ENCODE assay signal across 12 cellular contexts in the genomic region with DNA sequence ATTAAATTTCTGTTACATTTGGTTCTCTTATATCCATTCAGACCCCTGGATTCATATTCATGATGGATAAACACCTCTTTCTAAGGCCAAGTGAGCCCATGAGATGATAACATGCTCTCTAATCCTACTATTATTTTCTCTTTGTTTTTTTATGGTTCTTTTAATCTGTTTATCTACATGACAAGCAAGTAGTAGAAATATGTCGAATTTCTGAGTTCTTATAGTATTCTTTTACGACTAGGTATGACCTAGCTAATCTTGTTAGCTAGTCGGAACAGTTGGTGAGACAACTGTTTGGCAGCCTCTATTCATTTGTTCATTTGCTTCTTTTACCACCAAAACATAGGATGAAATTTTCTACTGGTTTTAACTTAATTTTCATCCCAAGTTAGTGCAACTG.
"Had no signal": no experiment of that assay in that cellular context is flagged by ENCODE, and none has a peak within 500 bp of the region (broad histone marks: within the 10 kb centered on the region; RNA-seq: fewer than 3 reads in every experiment).

No MANE protein-coding gene starts in this region.

- H3K27ac ChIP-seq: neural progenitor cell, parathyroid adenoma, testis had no signal

- H3K9me3 Mint-ChIP-seq: activated T-cell treated with anti-CD3 and anti-CD28 coated beads, Interleukin-2, amount 50 U/mL, for 4 hours; stimulated activated naive CD8-positive, alpha-beta T cell treated with anti-CD3 and anti-CD28 coated beads, Interleukin-15, amount 100 ng/mL, for 72 hours had no signal

- H3K4me3 ChIP-seq: heart right ventricle, neural progenitor cell, testis had no signal

- H3K36me3 ChIP-seq: heart right ventricle, neural progenitor cell had no signal

- DNase-seq: activated CD4-positive, alpha-beta T cell treated with anti-CD3 and anti-CD28 coated beads, Interleukin-2, amount 50 U/mL, for 48 hours; activated effector memory CD4-positive, alpha-beta T cell treated with anti-CD3 and anti-CD28 coated beads, Interleukin-2, amount 50 U/mL, for 16 hours; activated T-cell treated with anti-CD3 and anti-CD28 coated beads, Interleukin-2, amount 50 U/mL, for 4 hours; amygdala; heart right ventricle; midbrain; stimulated activated CD4-positive, alpha-beta T cell treated with anti-CD3 and anti-CD28 coated beads, Interleukin-4, amount 100 ng/mL, for 4 hours; stimulated activated naive CD8-positive, alpha-beta T cell treated with anti-CD3 and anti-CD28 coated beads, Interleukin-15, amount 100 ng/mL, for 72 hours; testis had no signal

- H3K27ac Mint-ChIP-seq: activated naive CD8-positive, alpha-beta T cell; neural progenitor cell; stimulated activated naive CD8-positive, alpha-beta T cell treated with anti-CD3 and anti-CD28 coated beads, Interleukin-15, amount 100 ng/mL, for 72 hours had no signal

- H3K27me3 ChIP-seq: heart right ventricle, neural progenitor cell, testis had no signal

- H3K4me3 Mint-ChIP-seq: activated naive CD8-positive, alpha-beta T cell; activated T-cell treated with anti-CD3 and anti-CD28 coated beads, Interleukin-2, amount 50 U/mL, for 4 hours; neural progenitor cell; stimulated activated naive CD8-positive, alpha-beta T cell treated with anti-CD3 and anti-CD28 coated beads, Interleukin-15, amount 100 ng/mL, for 72 hours had no signal

- H3K9me3 ChIP-seq: heart right ventricle, testis had no signal

- H3K9ac ChIP-seq: neural progenitor cell, parathyroid adenoma had no signal

- H3K4me1 ChIP-seq: neural progenitor cell, parathyroid adenoma, testis had no signal

- H3K4me2 ChIP-seq: neural progenitor cell had no signal

- H3K36me3 Mint-ChIP-seq: activated naive CD8-positive, alpha-beta T cell had no signal
